In the genomic region with DNA sequence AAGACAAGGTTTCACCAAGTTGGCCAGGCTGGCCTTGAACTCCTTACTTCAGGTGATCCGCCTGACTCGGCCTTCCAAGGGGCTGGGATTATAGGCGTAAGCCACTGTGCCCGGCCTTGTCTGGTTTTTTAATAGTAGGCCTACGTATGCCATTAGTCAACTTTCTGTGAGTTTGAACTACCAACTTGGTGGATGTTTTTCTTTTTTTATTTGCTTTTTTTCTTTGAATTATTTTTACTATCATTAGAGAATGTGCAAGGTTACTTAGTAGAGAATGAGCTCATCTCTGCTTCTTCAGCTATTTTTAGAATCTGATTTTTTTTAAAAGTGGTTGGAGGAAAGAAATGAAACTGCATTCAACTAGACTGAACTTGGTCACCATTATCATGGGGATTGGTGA, we compare ENCODE assay signal across 18 cellular contexts. TPM values are rescaled to one million over a fixed set of nuclear protein-coding genes. Genes with fewer than 3 reads are reported as not detected.
DNase-seq lines count a peak whose midpoint lies in the region; ATAC-seq, FAIRE-seq and TF ChIP-seq lines count a peak whose summit lies in the region.
"Had no signal": no experiment of that assay in that cellular context is flagged by ENCODE, and none has a peak within 500 bp of the region (broad histone marks: within the 10 kb centered on the region; RNA-seq: fewer than 3 reads in every experiment).

No MANE protein-coding gene starts in this region.

- no peaks in the 10 kb centered on the region for H3K79me2 ChIP-seq in MM.1S (ENCODE audit: low read length)

- peak; percentile 54 for DNase-seq in MM.1S
- no peak for DNase-seq in brain microvascular endothelial cell
- DNase-seq in activated CD4-positive, alpha-beta T cell treated with anti-CD3 and anti-CD28 coated beads for 4 hours: no peak
- no peak for DNase-seq in activated T-cell treated with anti-CD3 and anti-CD28 coated beads, Interleukin-2, amount 50 U/mL, for 72 hours
- DNase-seq in UCSD-AML1 (lab: John Stamatoyannopoulos, UW; ENCODE audit: unreplicated experiment): no peak
- DNase-seq: activated CD4-positive, alpha-beta T cell treated with anti-CD3 and anti-CD28 coated beads, Interleukin-2, amount 50 U/mL, for 1 hour; colonic mucosa; NCI-H1048; NCI-H82; SIG-M5; stimulated activated CD4-positive, alpha-beta T cell treated with anti-CD3 and anti-CD28 coated beads, Interleukin-12 subunit alpha, Interleukin-12 subunit beta, amount 100 ng/mL, for 4 hours; stimulated activated naive CD8-positive, alpha-beta T cell treated with anti-CD3 and anti-CD28 coated beads, Interleukin-15, amount 100 ng/mL, for 72 hours; T-helper 9 cell had no signal

- peaks cover 37% of the 10 kb centered on the region for H3K36me3 Mint-ChIP-seq in nephron (ENCODE audit: low read depth)
- no peaks in the 10 kb centered on the region for H3K36me3 Mint-ChIP-seq in activated T-cell treated with anti-CD3 and anti-CD28 coated beads, Interleukin-2, amount 50 U/mL, for 72 hours (ENCODE audit: insufficient read depth in 2 of 2)

- H3K27ac ChIP-seq in MM.1S (ENCODE audit: low read length): no peak overlapping the region
- H3K27ac ChIP-seq in brain microvascular endothelial cell: peak overlapping the region; percentile 74
- H3K27ac ChIP-seq: BLaER1 treated with 17β-estradiol and CSF1 and Interleukin-3, amounts not matched to agents 10 nM and 100 nM; colonic mucosa had no signal

- no peaks in the 10 kb centered on the region for H3K9me3 ChIP-seq in MM.1S (replicated peaks; ENCODE audit: insufficient read depth, low read length)
- H3K9me3 ChIP-seq: BLaER1 treated with 17β-estradiol and CSF1 and Interleukin-3, amounts not matched to agents 10 nM and 100 nM; colonic mucosa had no signal

- in situ Hi-C loops in brain microvascular endothelial cell (cut with HindIII; ENCODE audit: low pct_ligation_motif_present, low sequenced_read_pairs): no loop called here

- FAIRE-seq in G401.6 (lab: Jason Lieb, UNC): peak; percentile 84
- FAIRE-seq: GM12891 had no signal

- no peaks in the 10 kb centered on the region for H3K9me3 Mint-ChIP-seq in nephron
- no peaks in the 10 kb centered on the region for H3K9me3 Mint-ChIP-seq in activated T-cell treated with anti-CD3 and anti-CD28 coated beads, Interleukin-2, amount 50 U/mL, for 72 hours
- H3K9me3 Mint-ChIP-seq: stimulated activated naive CD8-positive, alpha-beta T cell treated with anti-CD3 and anti-CD28 coated beads, Interleukin-15, amount 100 ng/mL, for 72 hours had no signal

- H3K9me2 ChIP-seq in MM.1S (replicated peaks; ENCODE audit: insufficient read depth, low read length): no peaks in the 10 kb centered on the region

- no peaks in the 10 kb centered on the region for H4K20me1 ChIP-seq in MM.1S (ENCODE audit: insufficient read depth, low read length)
- H4K20me1 ChIP-seq: BLaER1 treated with 17β-estradiol and CSF1 and Interleukin-3, amounts not matched to agents 10 nM and 100 nM had no signal

- TF ChIP-seq CTCF in MM.1S (IDR thresholded peaks at IDR 0.05; ENCODE audit: low read length) (no peak), brain microvascular endothelial cell (IDR thresholded peaks at IDR 0.05; ENCODE audit: low read depth, low read length, missing control alignments) (no peak), nephron (IDR thresholded peaks at IDR 0.05; ENCODE audit: unreplicated experiment in 3 of 3) (no peak)

- ATAC-seq in GM18505 (IDR thresholded peaks at IDR 0.05; ENCODE audit: unreplicated experiment): no peak
- ATAC-seq in activated T-cell treated with anti-CD3 and anti-CD28 coated beads, Interleukin-2, amount 50 U/mL, for 72 hours (replicated peaks in 1 of 2): no peak
- ATAC-seq: stimulated activated naive CD8-positive, alpha-beta T cell treated with anti-CD3 and anti-CD28 coated beads, Interleukin-15, amount 100 ng/mL, for 72 hours had no signal

- H3K9ac ChIP-seq in MM.1S (ENCODE audit: low read length): no peak overlapping the region
- H3K9ac ChIP-seq: BLaER1 treated with 17β-estradiol and CSF1 and Interleukin-3, amounts not matched to agents 10 nM and 100 nM had no signal

- no peaks in the 10 kb centered on the region for H3K4me1 ChIP-seq in MM.1S (ENCODE audit: low read length)

- H3K4me3 Mint-ChIP-seq in nephron: no peak overlapping the region
- H3K4me3 Mint-ChIP-seq in activated T-cell treated with anti-CD3 and anti-CD28 coated beads, Interleukin-2, amount 50 U/mL, for 72 hours: no peak overlapping the region
- H3K4me3 Mint-ChIP-seq: stimulated activated naive CD8-positive, alpha-beta T cell treated with anti-CD3 and anti-CD28 coated beads, Interleukin-15, amount 100 ng/mL, for 72 hours had no signal

- peak overlapping the region; percentile 77 to 89 (median 81) for H3K27ac Mint-ChIP-seq in nephron
- H3K27ac Mint-ChIP-seq in activated T-cell treated with anti-CD3 and anti-CD28 coated beads, Interleukin-2, amount 50 U/mL, for 72 hours: no peak overlapping the region
- H3K27ac Mint-ChIP-seq: stimulated activated naive CD8-positive, alpha-beta T cell treated with anti-CD3 and anti-CD28 coated beads, Interleukin-15, amount 100 ng/mL, for 72 hours had no signal

- no peak overlapping the region for H3K4me2 ChIP-seq in MM.1S (ENCODE audit: low read depth, low read length)

- H2AFZ ChIP-seq in MM.1S (ENCODE audit: low read length): no peak overlapping the region

- peaks cover 35% of the 10 kb centered on the region for H3K4me1 Mint-ChIP-seq in nephron
- H3K4me1 Mint-ChIP-seq in activated T-cell treated with anti-CD3 and anti-CD28 coated beads, Interleukin-2, amount 50 U/mL, for 72 hours (ENCODE audit: low read depth): no peaks in the 10 kb centered on the region
- H3K4me1 Mint-ChIP-seq: stimulated activated naive CD8-positive, alpha-beta T cell treated with anti-CD3 and anti-CD28 coated beads, Interleukin-15, amount 100 ng/mL, for 72 hours had no signal

- H3K4me3 ChIP-seq in MM.1S (ENCODE audit: low read length) (no peak overlapping the region), brain microvascular endothelial cell (ENCODE audit: low read depth, low read length) (no peak overlapping the region)
- H3K4me3 ChIP-seq: BLaER1 treated with 17β-estradiol and CSF1 and Interleukin-3, amounts not matched to agents 10 nM and 100 nM; colonic mucosa had no signal

- no peak for TF ChIP-seq POLR2A in GM18505 (IDR thresholded peaks at IDR 0.05; ENCODE audit: borderline replicate concordance, extremely low read depth, insufficient read depth, insufficient read length)

- H3K27me3 Mint-ChIP-seq in nephron (ENCODE audit: low read depth): no peaks in the 10 kb centered on the region
- peaks cover 18% of the 10 kb centered on the region for H3K27me3 Mint-ChIP-seq in activated T-cell treated with anti-CD3 and anti-CD28 coated beads, Interleukin-2, amount 50 U/mL, for 72 hours (ENCODE audit: low read depth)

- H3F3A ChIP-seq in MM.1S (ENCODE audit: insufficient read depth, low read length): no peaks in the 10 kb centered on the region

- H3K36me3 ChIP-seq in MM.1S (replicated peaks; ENCODE audit: insufficient read depth, low read length) (no peaks in the 10 kb centered on the region), brain microvascular endothelial cell (replicated peaks) (peaks cover 35% of the 10 kb centered on the region)
- H3K36me3 ChIP-seq: BLaER1 treated with 17β-estradiol and CSF1 and Interleukin-3, amounts not matched to agents 10 nM and 100 nM; colonic mucosa had no signal

- H3K27me3 ChIP-seq in MM.1S (replicated peaks; ENCODE audit: insufficient read depth, low read length): no peaks in the 10 kb centered on the region
- H3K27me3 ChIP-seq in brain microvascular endothelial cell (replicated peaks): no peaks in the 10 kb centered on the region
- H3K27me3 ChIP-seq: colonic mucosa had no signal

RNA-seq across cellular contexts. Expression of a gene that starts 51.4 kb away (rescaled TPM):
- not detected for total RNA-seq in activated T-cell treated with anti-CD3 and anti-CD28 coated beads, Interleukin-2, amount 50 U/mL, for 72 hours
